ENCODE assay signal across 10 cellular contexts in genomic region chr20:341682-342081, GRCh38. TPM values are rescaled to one million over a fixed set of nuclear protein-coding genes. Genes with fewer than 3 reads are reported as not detected.
DNase-seq lines count a peak whose midpoint lies in the region; ATAC-seq and TF ChIP-seq lines count a peak whose summit lies in the region.
"Had no signal": no experiment of that assay in that cellular context is flagged by ENCODE, and none has a peak within 500 bp of the region (broad histone marks: within the 10 kb centered on the region; RNA-seq: fewer than 3 reads in every experiment).

No MANE protein-coding gene starts in this region.

- H3K27ac Mint-ChIP-seq in chondrocyte (ENCODE audit: unreplicated experiment) = peak overlapping the region; percentile 74

- H3K4me3 Mint-ChIP-seq in chondrocyte (ENCODE audit: unreplicated experiment) = no peak overlapping the region

- peaks cover 12% of the 10 kb centered on the region for H3K9me3 Mint-ChIP-seq in chondrocyte (ENCODE audit: low read depth)

- H3K27me3 Mint-ChIP-seq in chondrocyte (ENCODE audit: low read depth) = no peaks in the 10 kb centered on the region

- ATAC-seq in left lobe of liver = no peak

- peaks cover 9% of the 10 kb centered on the region for H3K36me3 Mint-ChIP-seq in chondrocyte (ENCODE audit: low read depth)

- peaks cover 6% of the 10 kb centered on the region for H3K4me1 Mint-ChIP-seq in chondrocyte (ENCODE audit: low read depth)

- TF ChIP-seq CTCF in chondrocyte (IDR thresholded peaks at IDR 0.05) = no peak

- DNase-seq in DMS 273 (lab: John Stamatoyannopoulos, UW; ENCODE audit: unreplicated experiment) (peak; percentile 46), DMS 273 treated with DMSO at 0.1 percent for 48 hours (lab: John Stamatoyannopoulos, UW) (no peak), OCI-M1 (lab: John Stamatoyannopoulos, UW) (peak; percentile 87), chondrocyte (ENCODE audit: low spot score) (no peak), NCI-H1105 (lab: John Stamatoyannopoulos, UW) (no peak), left lobe of liver (ENCODE audit: low spot score) (no peak), SKM-1 treated with dmso at 0.1 percent for 144 hours (lab: John Stamatoyannopoulos, UW; ENCODE audit: unreplicated experiment) (no peak)
- peak; percentile 53 to 56 for DNase-seq in stimulated activated CD4-positive, alpha-beta T cell treated with anti-CD3 and anti-CD28 coated beads, Interleukin-2, amount 100 ng/mL, for 24 hours
- DNase-seq: NCI-H510A, right lobe of liver had no signal

RNA-seq across cellular contexts. Expression of gene NRSN2, which starts 5.2 kb away (rescaled TPM):
- total RNA-seq in chondrocyte (72.1 to 77.1 TPM (median 73.2 TPM) in 3 replicates), left lobe of liver (3.1 TPM)

RNA-seq across cellular contexts. Expression of gene SOX12, which starts 16.3 kb away (rescaled TPM):
- 34.3 to 40.4 TPM (median 39.6 TPM) in 3 replicates for total RNA-seq in chondrocyte
- total RNA-seq in left lobe of liver = 5.6 TPM

RNA-seq across cellular contexts. Expression of gene TRIB3, which starts 38.9 kb away (rescaled TPM):
- total RNA-seq in chondrocyte = 7.0 to 141 TPM (median 137 TPM) in 3 replicates
- 18.3 TPM for total RNA-seq in left lobe of liver

RNA-seq across cellular contexts. Expression of gene ZCCHC3, which starts 44.3 kb away (rescaled TPM):
- total RNA-seq in chondrocyte (17.2 to 18.6 TPM (median 17.4 TPM) in 3 replicates), left lobe of liver (5.6 TPM)

RNA-seq across cellular contexts. Expression of gene C20orf96, which starts 51.1 kb away (rescaled TPM):
- total RNA-seq in chondrocyte (10.8 to 12.1 TPM (median 11.1 TPM) in 3 replicates), left lobe of liver (2.0 TPM)

Comparison
In these comparisons a context has a peak if more than half of its experiments do, and no peak if none do; other contexts are left out.
1. DNase-seq: peak in DMS 273 (single experiment), OCI-M1 (single experiment) and stimulated activated CD4-positive, alpha-beta T cell treated with anti-CD3 and anti-CD28 coated beads, Interleukin-2, amount 100 ng/mL, for 24 hours (2 of 2); none in DMS 273 treated with DMSO at 0.1 percent for 48 hours (single experiment), chondrocyte (single experiment), NCI-H1105 (single experiment), left lobe of liver (single experiment) and SKM-1 treated with dmso at 0.1 percent for 144 hours (single experiment).
2. RNA of gene NRSN2, which starts 5.2 kb away (total RNA-seq): 72.1 to 77.1 TPM in chondrocyte; 3.1 TPM in left lobe of liver (single experiment); every median in the first group is over 10 times any median in the second.